ENCODE assay signal across 1 cellular context in genomic region chr13:87677334-87678234, GRCh38.
TF ChIP-seq lines count a peak whose summit lies in the region.

No MANE protein-coding gene starts in this region.

TF ChIP-seq in HepG2, 621 proteins besides CTCF, POLR2A, EP300 and RAD21 (continued from another document):
- peak; percentile 51; the same call in 1 of the 2 replicates for TF ChIP-seq ZNF333 (CRISPR knock-in tag; IDR thresholded peaks at IDR 0.05; ENCODE audit: borderline replicate concordance)
- TF ChIP-seq TFDP1 (CRISPR knock-in tag; IDR thresholded peaks at IDR 0.05; ENCODE audit: borderline replicate concordance) = 0 out of 2 replicates have a peak, but pooled peaks have one; percentile 15
- TF ChIP-seq TEAD2 (CRISPR knock-in tag; IDR thresholded peaks at IDR 0.05) = no peak
- no peak for TF ChIP-seq ZFP36 (IDR thresholded peaks at IDR 0.05; ENCODE audit: borderline replicate concordance, low read depth, low read length, partially characterized antibody)
